Comparison of ENCODE assay signal across 15 cellular contexts in the genomic region with DNA sequence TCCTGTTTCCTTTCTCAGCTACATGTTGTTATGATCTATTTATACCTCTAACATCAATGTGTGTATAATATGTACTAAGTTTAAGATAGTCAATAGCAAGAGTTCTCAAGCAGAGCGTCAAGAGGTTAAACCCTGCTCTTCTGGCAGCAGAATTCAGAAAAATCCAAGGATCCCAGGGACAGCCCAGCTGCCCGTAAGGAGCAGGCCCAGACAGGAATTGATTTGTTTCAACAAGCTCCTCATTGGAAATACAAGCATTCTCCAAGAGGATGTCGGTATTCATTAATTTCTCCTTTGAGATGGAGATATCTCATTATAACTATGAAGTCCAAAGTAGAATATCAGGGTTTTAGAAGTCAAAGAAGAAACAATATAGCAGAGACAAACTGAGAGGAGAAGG. TPM values are rescaled to one million over a fixed set of nuclear protein-coding genes. Genes with fewer than 3 reads are reported as not detected.
"Had no signal": no experiment of that assay in that cellular context is flagged by ENCODE, and none has a peak within 500 bp of the region (broad histone marks: within the 10 kb centered on the region; RNA-seq: fewer than 3 reads in every experiment).

No MANE protein-coding gene starts in this region.

- H3K27me3 ChIP-seq: adrenal gland, heart right ventricle, right atrium auricular region, transverse colon had no signal

- H3K27me3 Mint-ChIP-seq: dendritic cell treated with granulocyte-macrophage colony-stimulating factor and Interleukin-4, amounts not matched to agents 40 ng/mL and 50 ng/mL, for 4 days; stimulated activated memory B cell treated with anti-CD40 and anti-IgM and Interleukin-4, amounts not matched to agents 10 μg/mL and 1 μg/mL and 100 μg/mL, for 72 hours had no signal

- DNase-seq: activated B cell treated with CpG ODN at 0.5 μM for 24 hours; activated naive CD4-positive, alpha-beta T cell treated with anti-CD3 and anti-CD28 coated beads, Interleukin-2, amount 50 U/mL, for 16 hours; activated T-cell treated with anti-CD3 and anti-CD28 coated beads, Interleukin-2, amount 50 U/mL, for 1 hour; adrenal gland; cerebellar nuclear complex; foreskin melanocyte; heart right ventricle; kidney; stimulated activated CD4-positive, alpha-beta T cell treated with anti-CD3 and anti-CD28 coated beads, Interleukin-1b, Interleukin-23, amount 100 ng/mL, for 48 hours; transverse colon had no signal

- H3K4me1 ChIP-seq: adrenal gland, transverse colon had no signal

- H3K36me3 ChIP-seq: adrenal gland, heart right ventricle, right atrium auricular region, transverse colon had no signal

- H3K4me1 Mint-ChIP-seq: activated B cell treated with CpG ODN at 0.5 μM for 24 hours; stimulated activated memory B cell treated with anti-CD40 and anti-IgM and Interleukin-4, amounts not matched to agents 10 μg/mL and 1 μg/mL and 100 μg/mL, for 72 hours had no signal

- H3K4me3 ChIP-seq: adrenal gland, heart right ventricle, right atrium auricular region, smooth muscle cell, transverse colon had no signal

- H3K27ac Mint-ChIP-seq: activated B cell treated with CpG ODN at 0.5 μM for 24 hours; dendritic cell treated with granulocyte-macrophage colony-stimulating factor and Interleukin-4, amounts not matched to agents 40 ng/mL and 50 ng/mL, for 4 days; stimulated activated memory B cell treated with anti-CD40 and anti-IgM and Interleukin-4, amounts not matched to agents 10 μg/mL and 1 μg/mL and 100 μg/mL, for 72 hours had no signal

- H3K36me3 Mint-ChIP-seq: stimulated activated memory B cell treated with anti-CD40 and anti-IgM and Interleukin-4, amounts not matched to agents 10 μg/mL and 1 μg/mL and 100 μg/mL, for 72 hours had no signal

- H3K9me3 Mint-ChIP-seq: activated B cell treated with CpG ODN at 0.5 μM for 24 hours; dendritic cell treated with granulocyte-macrophage colony-stimulating factor and Interleukin-4, amounts not matched to agents 40 ng/mL and 50 ng/mL, for 4 days; stimulated activated memory B cell treated with anti-CD40 and anti-IgM and Interleukin-4, amounts not matched to agents 10 μg/mL and 1 μg/mL and 100 μg/mL, for 72 hours had no signal

- H3K4me2 ChIP-seq: smooth muscle cell had no signal

- H3K4me3 Mint-ChIP-seq: activated B cell treated with CpG ODN at 0.5 μM for 24 hours; dendritic cell treated with granulocyte-macrophage colony-stimulating factor and Interleukin-4, amounts not matched to agents 40 ng/mL and 50 ng/mL, for 4 days; stimulated activated memory B cell treated with anti-CD40 and anti-IgM and Interleukin-4, amounts not matched to agents 10 μg/mL and 1 μg/mL and 100 μg/mL, for 72 hours had no signal

- H3K27ac ChIP-seq: adrenal gland, heart right ventricle, right atrium auricular region, transverse colon had no signal

- H3K9me3 ChIP-seq: adrenal gland, heart right ventricle, right atrium auricular region, transverse colon had no signal

- ATAC-seq: heart right ventricle; stimulated activated memory B cell treated with anti-CD40 and anti-IgM and Interleukin-4, amounts not matched to agents 10 μg/mL and 1 μg/mL and 100 μg/mL, for 72 hours had no signal

RNA-seq across cellular contexts. Expression of a gene that starts 14.9 kb away (rescaled TPM):
- total RNA-seq: activated B cell treated with CpG ODN at 0.5 μM for 24 hours; T-helper 1 cell treated with Interleukin-12 subunit alpha and Interleukin-12 subunit beta and Interleukin-4 antibody, amounts not matched to agents 30 ng/mL and 1 ng/mL, for 36 hours had no signal
